Comparison of ENCODE assay signal across 10 cellular contexts in the genomic region with DNA sequence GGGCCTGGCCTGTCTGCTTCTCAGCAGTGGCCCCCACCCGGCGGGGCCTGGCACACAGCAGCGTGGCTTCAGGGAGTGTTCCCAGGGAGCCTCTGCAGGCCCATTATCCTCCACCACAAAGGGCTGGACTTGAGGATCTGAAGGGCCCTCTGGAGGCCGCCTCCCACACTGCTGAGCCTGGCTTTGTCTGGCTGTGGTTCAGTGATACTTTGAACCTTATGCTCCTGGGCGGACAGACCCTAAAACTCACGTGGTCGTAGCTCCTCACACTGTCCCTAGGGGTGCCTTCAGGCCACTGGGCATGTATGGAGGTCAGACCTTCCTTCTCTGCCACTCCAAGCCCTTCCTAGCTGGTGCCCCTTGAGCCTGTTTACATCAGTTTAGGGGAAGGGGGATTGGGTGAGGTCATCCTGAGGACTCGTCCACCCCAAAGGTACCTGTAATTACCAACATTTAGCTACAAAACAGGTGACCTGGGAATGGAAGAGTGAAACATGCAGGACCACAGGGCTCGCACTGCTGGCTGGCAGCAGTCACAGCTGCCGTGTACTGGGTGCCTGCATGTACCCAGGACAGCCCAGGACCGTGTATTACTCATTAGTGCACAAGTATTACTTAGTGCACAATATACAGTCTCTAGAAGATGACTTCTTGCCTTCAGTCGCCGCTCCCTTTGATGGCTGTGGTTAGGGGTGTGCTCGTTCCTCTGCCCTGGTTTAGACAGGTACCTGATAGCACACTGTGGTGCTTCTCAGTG. TPM values are rescaled to one million over a fixed set of nuclear protein-coding genes. Genes with fewer than 3 reads are reported as not detected.
DNase-seq lines count a peak whose midpoint lies in the region; ATAC-seq, FAIRE-seq and TF ChIP-seq lines count a peak whose summit lies in the region.
"Had no signal": no experiment of that assay in that cellular context is flagged by ENCODE, and none has a peak within 500 bp of the region (broad histone marks: within the 10 kb centered on the region; RNA-seq: fewer than 3 reads in every experiment).

No MANE protein-coding gene starts in this region.

- no peak overlapping the region for H3K27ac ChIP-seq in astrocyte (ENCODE audit: low read depth, low read length)
- peak overlapping the region; percentile 43 to 91 (median 66) for H3K27ac ChIP-seq in tibial nerve

- H3K27me3 Mint-ChIP-seq in astrocyte (ENCODE audit: low read depth, unreplicated experiment) = no peaks in the 10 kb centered on the region

- H3K4me2 ChIP-seq in astrocyte (ENCODE audit: low read length) = no peak overlapping the region

- no peaks in the 10 kb centered on the region for H3K9me3 ChIP-seq in astrocyte (ENCODE audit: insufficient read depth, low read depth, low read length)
- H3K9me3 ChIP-seq in tibial nerve = no peaks in the 10 kb centered on the region

- H3K4me1 ChIP-seq in astrocyte (ENCODE audit: insufficient read depth, low read length) (peaks cover 5% of the 10 kb centered on the region), tibial nerve (peaks cover 0 to 65% (median 36%) of the 10 kb centered on the region in 4 donors)

- H4K20me1 ChIP-seq in astrocyte (ENCODE audit: insufficient read depth, low read length) = peaks cover 48% of the 10 kb centered on the region

- no peaks in the 10 kb centered on the region for H3K79me2 ChIP-seq in astrocyte (ENCODE audit: insufficient read depth, low read length)

- intact Hi-C loops in Right ventricle myocardium inferior (cut with DNase I) = no loop called here
- intact Hi-C loops in cardiac septum (cut with DNase I) = no loop called here

- peaks cover 15% of the 10 kb centered on the region for H3K36me3 Mint-ChIP-seq in astrocyte (ENCODE audit: low read depth, unreplicated experiment)

- H3K9me3 Mint-ChIP-seq in astrocyte (ENCODE audit: unreplicated experiment) = no peaks in the 10 kb centered on the region
- H3K9me3 Mint-ChIP-seq: CD14-positive monocyte had no signal

- H3K36me3 ChIP-seq in astrocyte (ENCODE audit: insufficient read depth, low read length) (peaks cover 30% of the 10 kb centered on the region), tibial nerve (peaks cover 0 to 65% (median 0%) of the 10 kb centered on the region in 3 donors)

- DNase-seq in Right ventricle myocardium inferior (ENCODE audit: missing footprints) (no peak), cardiac septum (ENCODE audit: low spot score) (no peak), astrocyte (ENCODE audit: low read depth) (peak; percentile 10), left kidney (ENCODE audit: low read depth, low spot score) (peak; percentile 21), tibial nerve (ENCODE audit: low spot score in 2 of 2) (no peak), NCI-H1105 treated with DMSO at 0.1 percent for 48 hours (lab: John Stamatoyannopoulos, UW) (no peak)
- DNase-seq: activated effector memory CD4-positive, alpha-beta T cell treated with anti-CD3 and anti-CD28 coated beads, Interleukin-2, amount 50 U/mL, for 16 hours had no signal

- TF ChIP-seq CTCF in astrocyte (IDR thresholded peaks at IDR 0.05; ENCODE audit: insufficient read depth, low read depth, low read length) (no peak), tibial nerve (IDR thresholded peaks at IDR 0.05) (peak in 3 of 5 experiments; percentile 17 to 42 (median 29))

- no peak overlapping the region for H3K4me3 Mint-ChIP-seq in astrocyte (ENCODE audit: unreplicated experiment)
- H3K4me3 Mint-ChIP-seq: CD14-positive monocyte had no signal

- H3K4me3 ChIP-seq in astrocyte (ENCODE audit: insufficient read depth, low read depth, low read length) (no peak overlapping the region), tibial nerve (no peak overlapping the region)

- TF ChIP-seq POLR2A in tibial nerve (IDR thresholded peaks at IDR 0.05) = no peak

- peak in 1 of 2 donors; percentile 41 for TF ChIP-seq EP300 in tibial nerve (IDR thresholded peaks at IDR 0.05)

- 59 to 69% methylated on average over 9 to 14 of the region's 14 CpGs for WGBS in tibial nerve, 2 donors

- no peak overlapping the region for H3K9ac ChIP-seq in astrocyte (ENCODE audit: low read length)

- H3K4me1 Mint-ChIP-seq in astrocyte (ENCODE audit: low read depth, unreplicated experiment) = peaks cover 15% of the 10 kb centered on the region

- ATAC-seq in Right ventricle myocardium inferior (peak; percentile 24), HG02763 (IDR thresholded peaks at IDR 0.05; ENCODE audit: unreplicated experiment) (no peak), HG03439 (IDR thresholded peaks at IDR 0.05; ENCODE audit: unreplicated experiment) (no peak)

- H3K27me3 ChIP-seq in astrocyte (ENCODE audit: insufficient read depth, low read length) (no peaks in the 10 kb centered on the region), tibial nerve (no peaks in the 10 kb centered on the region)

- no peak overlapping the region for H2AFZ ChIP-seq in astrocyte (ENCODE audit: low read depth, low read length)

- no peak for FAIRE-seq in astrocyte (lab: Jason Lieb, UNC)

- H3K27ac Mint-ChIP-seq in astrocyte (ENCODE audit: unreplicated experiment) = peak overlapping the region; percentile 51

RNA-seq across cellular contexts. Expression of a gene that starts 8.5 kb away (rescaled TPM):
- total RNA-seq in Right ventricle myocardium inferior = 111 TPM
- total RNA-seq in cardiac septum = 102 TPM
- total RNA-seq in astrocyte = 82.1 and 88.1 TPM in 2 replicates
- 100 to 1,000 TPM; 175 to 250 (median 200) TPM for total RNA-seq in tibial nerve

RNA-seq across cellular contexts. Expression of a gene that starts 34.2 kb away (rescaled TPM):
- total RNA-seq in Right ventricle myocardium inferior = 5.1 TPM
- 7.2 TPM for total RNA-seq in cardiac septum
- total RNA-seq in astrocyte = 11.3 and 12.3 TPM in 2 replicates
- total RNA-seq in tibial nerve = 10 to 100 TPM in 3 of 4 donors, 1 to 10 TPM in 1; 9.6 to 15.1 (median 13.5) TPM

RNA-seq across cellular contexts. Expression of a gene that starts 54.7 kb away (rescaled TPM):
- total RNA-seq in Right ventricle myocardium inferior = 10.5 TPM
- 18.8 TPM for total RNA-seq in cardiac septum
- 20.5 and 23.2 TPM in 2 replicates for total RNA-seq in astrocyte
- 10 to 100 TPM; 14.1 to 22.1 (median 16.4) TPM for total RNA-seq in tibial nerve

Comparison
In these comparisons a context has a peak if more than half of its experiments do, and no peak if none do; other contexts are left out.
1. DNase-seq: peak in astrocyte (single experiment) and left kidney (single experiment); none in Right ventricle myocardium inferior (single experiment), cardiac septum (single experiment), tibial nerve (0 of 2) and NCI-H1105 treated with DMSO at 0.1 percent for 48 hours (single experiment).